In the genomic region with DNA sequence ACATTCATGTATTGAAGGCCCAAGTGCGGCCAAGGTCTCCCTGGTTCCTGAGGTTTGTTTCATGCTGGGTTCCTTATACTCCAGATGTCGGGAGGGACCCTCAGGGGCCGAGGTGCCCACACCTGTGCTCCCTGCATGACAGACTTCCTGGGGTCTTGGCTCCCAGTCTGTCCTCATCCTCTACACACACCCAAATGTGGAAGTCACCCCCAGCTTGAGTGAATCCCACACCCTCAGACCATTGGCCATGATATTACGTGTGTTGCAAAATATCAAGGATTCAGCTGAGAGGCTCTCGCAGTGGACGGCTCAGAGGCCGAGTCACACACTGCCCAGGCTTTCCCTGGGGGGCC, we compare ENCODE assay signal across 21 cellular contexts.
A peak's percentile ranks its signal among the peaks of the same experiment; 100 is the strongest.
DNase-seq lines count a peak whose midpoint lies in the region; ATAC-seq and TF ChIP-seq lines count a peak whose summit lies in the region.
"Had no signal": no experiment of that assay in that cellular context is flagged by ENCODE, and none has a peak within 500 bp of the region (broad histone marks: within the 10 kb centered on the region; RNA-seq: fewer than 3 reads in every experiment).

No MANE protein-coding gene starts in this region.

- peaks cover 11% of the 10 kb centered on the region for H3K27me3 ChIP-seq in upper lobe of right lung

- H3K4me3 Mint-ChIP-seq in natural killer cell treated with Interleukin-12 subunit alpha and Interleukin-12 subunit beta and Interleukin-15 and Interleukin-18, amount 100 ng/mL, for 72 hours: peak overlapping the region; percentile 82
- no peak overlapping the region for H3K4me3 Mint-ChIP-seq in natural killer cell
- H3K4me3 Mint-ChIP-seq in activated CD8-positive, alpha-beta T cell treated with anti-CD3 and anti-CD28 coated beads, Interleukin-2, amount 10 ng/mL, durations not matched to agents 7 days and 5 days: peak overlapping the region; percentile 59

- no peaks in the 10 kb centered on the region for H3K36me3 ChIP-seq in upper lobe of right lung
- H3K36me3 ChIP-seq: lower lobe of right lung, neutrophil had no signal

- H3K4me3 ChIP-seq in upper lobe of right lung: peak overlapping the region; percentile 31
- H3K4me3 ChIP-seq: K562 had no signal

- TF ChIP-seq CTCF in natural killer cell (IDR thresholded peaks at IDR 0.05) (no peak), upper lobe of right lung (IDR thresholded peaks at IDR 0.05) (no peak)

- H3K36me3 Mint-ChIP-seq in natural killer cell treated with Interleukin-12 subunit alpha and Interleukin-12 subunit beta and Interleukin-15 and Interleukin-18, amount 100 ng/mL, for 72 hours: peaks cover 5% of the 10 kb centered on the region
- H3K36me3 Mint-ChIP-seq in natural killer cell: no peaks in the 10 kb centered on the region
- peaks cover 5% of the 10 kb centered on the region for H3K36me3 Mint-ChIP-seq in activated CD8-positive, alpha-beta T cell treated with anti-CD3 and anti-CD28 coated beads, Interleukin-2, amount 10 ng/mL, durations not matched to agents 7 days and 5 days (ENCODE audit: low read depth)

- CTCF ChIA-PET in activated CD8-positive, alpha-beta T cell treated with anti-CD3 and anti-CD28 coated beads, Interleukin-2, amount 10 ng/mL, durations not matched to agents 7 days and 5 days (lab: Charles Lee): interaction anchor here (1.6 to 4.8 kb wide), 3 partner anchors 12 to 180 kb away, joined by 4 to 17 read pairs (median 11); no protein-coding TSS in a partner anchor

- no peaks in the 10 kb centered on the region for H3K9me3 Mint-ChIP-seq in natural killer cell treated with Interleukin-12 subunit alpha and Interleukin-12 subunit beta and Interleukin-15 and Interleukin-18, amount 100 ng/mL, for 72 hours
- no peaks in the 10 kb centered on the region for H3K9me3 Mint-ChIP-seq in natural killer cell
- no peaks in the 10 kb centered on the region for H3K9me3 Mint-ChIP-seq in activated CD8-positive, alpha-beta T cell treated with anti-CD3 and anti-CD28 coated beads, Interleukin-2, amount 10 ng/mL, durations not matched to agents 7 days and 5 days (ENCODE audit: insufficient read depth)

- no peaks in the 10 kb centered on the region for H3K9me3 ChIP-seq in upper lobe of right lung
- H3K9me3 ChIP-seq: lower lobe of right lung had no signal

- POLR2A ChIA-PET in activated CD8-positive, alpha-beta T cell treated with anti-CD3 and anti-CD28 coated beads, Interleukin-2, amount 10 ng/mL, durations not matched to agents 7 days and 5 days (lab: Charles Lee): interaction anchor here (1.0 to 1.1 kb wide), 2 partner anchors 11 to 13 kb away, joined by 3 read pairs; no protein-coding TSS in a partner anchor

- H3K27ac Mint-ChIP-seq in natural killer cell treated with Interleukin-12 subunit alpha and Interleukin-12 subunit beta and Interleukin-15 and Interleukin-18, amount 100 ng/mL, for 72 hours: peak overlapping the region; percentile 67 to 90
- no peak overlapping the region for H3K27ac Mint-ChIP-seq in natural killer cell
- peak overlapping the region; percentile 82 for H3K27ac Mint-ChIP-seq in activated CD8-positive, alpha-beta T cell treated with anti-CD3 and anti-CD28 coated beads, Interleukin-2, amount 10 ng/mL, durations not matched to agents 7 days and 5 days

- intact Hi-C loops in natural killer cell (cut with micrococcal nuclease) (no loop called here), upper lobe of right lung (cut with DNase I) (no loop called here)

- no peak for DNase-seq in natural killer cell treated with Interleukin-12 subunit alpha and Interleukin-12 subunit beta and Interleukin-15 and Interleukin-18, amount 100 ng/mL, for 72 hours (ENCODE audit: low spot score)
- no peak for DNase-seq in natural killer cell
- no peak for DNase-seq in activated CD8-positive, alpha-beta T cell treated with anti-CD3 and anti-CD28 coated beads, Interleukin-2, amount 10 ng/mL, durations not matched to agents 7 days and 5 days
- DNase-seq in upper lobe of right lung: no peak
- DNase-seq in hypothalamus (lab: John Stamatoyannopoulos, UW): no peak
- DNase-seq in stimulated activated CD4-positive, alpha-beta T cell treated with anti-CD3 and anti-CD28 coated beads, Interleukin-2, amount 100 ng/mL, for 48 hours: no peak
- DNase-seq in AG20443 (ENCODE audit: low spot score): no peak
- DNase-seq: activated naive CD4-positive, alpha-beta T cell; anterior cingulate cortex; erythroblast; foreskin melanocyte; islet precursor cell; lower lobe of right lung; NCI-H1694; NCI-H774; OCI-M1; SHP77 treated with DMSO at 0.1 percent for 48 hours; trophoblast cell had no signal

- peaks cover 41 to 51% of the 10 kb centered on the region in 2 donors for H3K4me1 Mint-ChIP-seq in natural killer cell treated with Interleukin-12 subunit alpha and Interleukin-12 subunit beta and Interleukin-15 and Interleukin-18, amount 100 ng/mL, for 72 hours (ENCODE audit: low read depth in 2 of 2)
- H3K4me1 Mint-ChIP-seq in natural killer cell: peaks cover 2% of the 10 kb centered on the region in 2 donors
- H3K4me1 Mint-ChIP-seq in activated CD8-positive, alpha-beta T cell treated with anti-CD3 and anti-CD28 coated beads, Interleukin-2, amount 10 ng/mL, durations not matched to agents 7 days and 5 days (ENCODE audit: low read depth): peaks cover 25% of the 10 kb centered on the region

- ATAC-seq in natural killer cell treated with Interleukin-12 subunit alpha and Interleukin-12 subunit beta and Interleukin-15 and Interleukin-18, amount 100 ng/mL, for 72 hours: no peak
- ATAC-seq in natural killer cell: no peak
- peak; percentile 23 for ATAC-seq in HG03097 (IDR thresholded peaks at IDR 0.05; ENCODE audit: low FRiP score, unreplicated experiment)
- ATAC-seq in activated CD8-positive, alpha-beta T cell treated with anti-CD3 and anti-CD28 coated beads, Interleukin-2, amount 10 ng/mL, durations not matched to agents 7 days and 5 days: no peak
- ATAC-seq in upper lobe of right lung: no peak
- ATAC-seq: lower lobe of right lung had no signal

- no peaks in the 10 kb centered on the region for H3K4me1 ChIP-seq in upper lobe of right lung
- H3K4me1 ChIP-seq: lower lobe of right lung had no signal

- no peak overlapping the region for H3K27ac ChIP-seq in upper lobe of right lung
- H3K27ac ChIP-seq: lower lobe of right lung, neutrophil had no signal

- peaks cover 0 to 23% of the 10 kb centered on the region in 2 donors for H3K27me3 Mint-ChIP-seq in natural killer cell treated with Interleukin-12 subunit alpha and Interleukin-12 subunit beta and Interleukin-15 and Interleukin-18, amount 100 ng/mL, for 72 hours
- peaks cover 4 to 14% of the 10 kb centered on the region in 2 donors for H3K27me3 Mint-ChIP-seq in natural killer cell (ENCODE audit: low read depth in 2 of 2)
- H3K27me3 Mint-ChIP-seq in activated CD8-positive, alpha-beta T cell treated with anti-CD3 and anti-CD28 coated beads, Interleukin-2, amount 10 ng/mL, durations not matched to agents 7 days and 5 days (ENCODE audit: low read depth): no peaks in the 10 kb centered on the region

Comparison
In these comparisons a context has a peak if more than half of its experiments do, and no peak if none do; other contexts are left out.
1. H3K27ac Mint-ChIP-seq: peak in natural killer cell treated with Interleukin-12 subunit alpha and Interleukin-12 subunit beta and Interleukin-15 and Interleukin-18, amount 100 ng/mL, for 72 hours (2 of 2) and activated CD8-positive, alpha-beta T cell treated with anti-CD3 and anti-CD28 coated beads, Interleukin-2, amount 10 ng/mL, durations not matched to agents 7 days and 5 days (single experiment); none in natural killer cell (0 of 2).